ENCODE assay signal across 8 cellular contexts in the genomic region with DNA sequence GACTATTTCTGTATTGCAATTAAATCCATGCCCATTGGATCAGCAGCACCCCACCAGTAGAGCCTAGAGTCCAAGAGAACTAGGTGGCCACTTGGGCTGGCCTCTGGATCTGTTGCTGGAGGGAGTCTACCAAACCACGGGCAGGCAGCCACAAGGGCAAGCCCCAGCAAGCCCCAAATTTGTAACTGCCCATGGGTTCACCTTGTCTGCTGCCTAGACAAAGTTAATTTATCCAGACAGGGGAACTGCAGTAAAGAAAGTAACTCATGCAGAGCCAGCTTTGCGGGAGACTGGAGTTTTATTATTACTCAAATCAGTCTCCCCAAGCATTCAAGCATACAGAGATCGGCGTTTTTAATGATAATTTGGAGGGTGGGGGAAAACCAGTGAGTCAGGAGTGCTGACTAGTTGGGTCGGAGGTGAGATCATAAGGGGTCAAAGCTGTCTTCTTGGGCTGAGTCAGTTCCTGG.
DNase-seq lines count a peak whose midpoint lies in the region; ATAC-seq, FAIRE-seq and TF ChIP-seq lines count a peak whose summit lies in the region.

No MANE protein-coding gene starts in this region.

- peaks cover 39% of the 10 kb centered on the region for H3K79me2 ChIP-seq in GM12878 (ENCODE audit: control insufficient read depth, insufficient read depth, low read length)

- intact Hi-C loops in GM12878 (cut with micrococcal nuclease; ENCODE audit: unreplicated experiment), result loop anchor here (2.0 to 5.0 kb wide), 2 partner anchors 35 to 156 kb away; no protein-coding TSS in a partner anchor

- H3K27me3 ChIP-seq in GM12878 (replicated peaks in 1 of 2; ENCODE audit: control insufficient read depth in 2 of 2, insufficient read depth in 2 of 2, low read length in 1 of 2) (no peaks in the 10 kb centered on the region), right atrium auricular region (no peaks in the 10 kb centered on the region)

- peak overlapping the region; percentile 54 for H3K9ac ChIP-seq in GM12878 (ENCODE audit: control insufficient read depth, insufficient read depth, low read length)

- no peaks in the 10 kb centered on the region for H4K20me1 ChIP-seq in GM12878 (ENCODE audit: control insufficient read depth, insufficient read depth)

- H3K4me3 ChIP-seq in GM12878 (peak overlapping the region; percentile 76), right atrium auricular region (no peak overlapping the region)

- TF ChIP-seq CTCF in GM10248 (IDR thresholded peaks at IDR 0.05; ENCODE audit: control extremely low read depth, extremely low read depth, low read depth, missing control alignments), result no peak
- TF ChIP-seq CTCF in GM12878 (IDR thresholded peaks at IDR 0.05 in 2 of 3, conservative IDR thresholded peaks at IDR 0.05 in 1 of 3; ENCODE audit: control insufficient read depth in 2 of 3, extremely low read depth in 1 of 3, insufficient read depth in 1 of 3, low read depth in 3 of 3, low read length in 3 of 3), result no peak
- no peak for TF ChIP-seq CTCF in right atrium auricular region (IDR thresholded peaks at IDR 0.05)

- under 1% methylated on average over 5 of the region's 5 CpGs for WGBS in GM12878 (ENCODE audit: insufficient coverage, insufficient replicate concordance, low lambda C conversion rate, missing lambda C conversion rate)

- TF ChIP-seq RAD21 in GM12878 (IDR thresholded peaks at IDR 0.05; ENCODE audit: insufficient read depth, low read depth, low read length), result no peak

- H3K27ac ChIP-seq in GM12878 (ENCODE audit: control insufficient read depth, insufficient read depth) (peak overlapping the region; percentile 82), right atrium auricular region (no peak overlapping the region)

- RAD21 ChIA-PET in GM12878 (lab: Charles Lee; ENCODE audit: unreplicated experiment), result interaction anchor here (0.6 to 1.7 kb wide), 5 partner anchors 29 to 154 kb away, joined by 3 to 5 read pairs (median 4); no protein-coding TSS in a partner anchor

- H3K36me3 ChIP-seq in GM12878 (ENCODE audit: control insufficient read depth in 2 of 2, insufficient read depth in 2 of 2, low read length in 1 of 2), result no peaks in the 10 kb centered on the region; a peak in 1 of 4 replicates
- H3K36me3 ChIP-seq in right atrium auricular region, result no peaks in the 10 kb centered on the region

- DNase-seq in GM10248 (ENCODE audit: extremely low spot score) (peak; percentile 52), GM12878 (ENCODE audit: low read depth, low spot score) (peak; percentile 92), MV-4-11 (lab: John Stamatoyannopoulos, UW) (no peak), HTR-8/SVneo (ENCODE audit: insufficient read length, low spot score) (no peak), foreskin melanocyte (no peak), right atrium auricular region (ENCODE audit: low spot score) (no peak)

- H3K4me2 ChIP-seq in GM12878 (ENCODE audit: control insufficient read depth, insufficient read depth), result peak overlapping the region; percentile 51

- CTCF ChIA-PET in GM10248 (lab: Yijun Ruan, JAX) (interaction anchor here (0.8 to 2.0 kb wide), 5 partner anchors 9 to 236 kb away, joined by 3 to 5 read pairs (median 3); no protein-coding TSS in a partner anchor), GM12878 (lab: Yijun Ruan, JAX) (interaction anchor here (1.2 kb wide), 1 partner anchor 24 kb away, joined by 3 read pairs; no protein-coding TSS in a partner anchor)

- peak; percentile 85 to 86; a peak in 3 of 4 replicates for TF ChIP-seq EP300 in GM12878 (IDR thresholded peaks at IDR 0.05; ENCODE audit: borderline replicate concordance in 1 of 2, control insufficient read depth in 1 of 2, low read depth in 2 of 2, low read length in 2 of 2)

- peak overlapping the region; percentile 67 for H2AFZ ChIP-seq in GM12878 (ENCODE audit: control insufficient read depth, low read depth, low read length)

- in situ Hi-C loops in GM12878 (cut with MboI), result no loop called here

- BruUV-seq in GM12878 (replicated peaks; lab: Mats Ljungman, UMichigan), result no TSS peak

- H3K9me3 ChIP-seq in GM12878 (replicated peaks; ENCODE audit: control insufficient read depth, insufficient read depth, low read length), result peaks cover 16% of the 10 kb centered on the region
- peaks cover 0 to 8% of the 10 kb centered on the region in 2 donors for H3K9me3 ChIP-seq in right atrium auricular region

- ATAC-seq in GM19455 (IDR thresholded peaks at IDR 0.05; ENCODE audit: unreplicated experiment) (peak; percentile 79), HG03354 (IDR thresholded peaks at IDR 0.05; ENCODE audit: poor library complexity, severe bottlenecking, unreplicated experiment) (peak; percentile 77), GM12878 (peak; percentile 84)

- TF ChIP-seq POLR2A in GM12878 (IDR thresholded peaks at IDR 0.05; ENCODE audit: low read depth, low read length), result peak; percentile 65

- FAIRE-seq in GM12878 (lab: Jason Lieb, UNC) (peak; percentile 78), HTR-8/SVneo (lab: Jason Lieb, UNC) (no peak)

- peaks cover 16% of the 10 kb centered on the region for H3K4me1 ChIP-seq in GM12878 (ENCODE audit: control insufficient read depth, insufficient read depth, low read length)
- H3K4me1 ChIP-seq in right atrium auricular region, result no peaks in the 10 kb centered on the region

- SMC1A ChIA-PET in GM12878 (lab: Charles Lee; ENCODE audit: uncharacterized antibody, unreplicated experiment), result interaction anchor here (0.7 to 2.4 kb wide), 8 partner anchors 17 to 236 kb away, joined by 3 to 8 read pairs (median 4); a partner anchor contains a TSS

- POLR2A ChIA-PET in GM10248 (lab: Yijun Ruan, JAX), result interaction anchor here (0.8 to 1.2 kb wide), 2 partner anchors 156 to 169 kb away, joined by 4 read pairs; no protein-coding TSS in a partner anchor
- POLR2A ChIA-PET in GM12878 (lab: Charles Lee), result interaction anchor here (0.5 to 2.2 kb wide), 4 partner anchors 31 to 674 kb away, joined by 3 to 8 read pairs (median 4); a partner anchor contains a TSS

TF ChIP-seq in GM12878, 131 proteins besides CTCF, POLR2A, EP300 and RAD21 (continues in another document):
- TF ChIP-seq, protein P1, sequence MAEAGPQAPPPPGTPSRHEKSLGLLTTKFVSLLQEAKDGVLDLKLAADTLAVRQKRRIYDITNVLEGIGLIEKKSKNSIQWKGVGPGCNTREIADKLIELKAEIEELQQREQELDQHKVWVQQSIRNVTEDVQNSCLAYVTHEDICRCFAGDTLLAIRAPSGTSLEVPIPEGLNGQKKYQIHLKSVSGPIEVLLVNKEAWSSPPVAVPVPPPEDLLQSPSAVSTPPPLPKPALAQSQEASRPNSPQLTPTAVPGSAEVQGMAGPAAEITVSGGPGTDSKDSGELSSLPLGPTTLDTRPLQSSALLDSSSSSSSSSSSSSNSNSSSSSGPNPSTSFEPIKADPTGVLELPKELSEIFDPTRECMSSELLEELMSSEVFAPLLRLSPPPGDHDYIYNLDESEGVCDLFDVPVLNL (IDR thresholded peaks at IDR 0.05; ENCODE audit: low read depth, low read length), result no peak
- TF ChIP-seq, protein P2, sequence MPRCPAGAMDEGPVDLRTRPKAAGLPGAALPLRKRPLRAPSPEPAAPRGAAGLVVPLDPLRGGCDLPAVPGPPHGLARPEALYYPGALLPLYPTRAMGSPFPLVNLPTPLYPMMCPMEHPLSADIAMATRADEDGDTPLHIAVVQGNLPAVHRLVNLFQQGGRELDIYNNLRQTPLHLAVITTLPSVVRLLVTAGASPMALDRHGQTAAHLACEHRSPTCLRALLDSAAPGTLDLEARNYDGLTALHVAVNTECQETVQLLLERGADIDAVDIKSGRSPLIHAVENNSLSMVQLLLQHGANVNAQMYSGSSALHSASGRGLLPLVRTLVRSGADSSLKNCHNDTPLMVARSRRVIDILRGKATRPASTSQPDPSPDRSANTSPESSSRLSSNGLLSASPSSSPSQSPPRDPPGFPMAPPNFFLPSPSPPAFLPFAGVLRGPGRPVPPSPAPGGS (IDR thresholded peaks at IDR 0.05; ENCODE audit: borderline replicate concordance, insufficient read depth, low read depth, low read length, poor library complexity, severe bottlenecking), result peak; percentile 71
- peak; percentile 52; the same call in 1 of the 2 replicates for TF ChIP-seq PML (IDR thresholded peaks at IDR 0.05; ENCODE audit: low read length)
- TF ChIP-seq, protein P3, sequence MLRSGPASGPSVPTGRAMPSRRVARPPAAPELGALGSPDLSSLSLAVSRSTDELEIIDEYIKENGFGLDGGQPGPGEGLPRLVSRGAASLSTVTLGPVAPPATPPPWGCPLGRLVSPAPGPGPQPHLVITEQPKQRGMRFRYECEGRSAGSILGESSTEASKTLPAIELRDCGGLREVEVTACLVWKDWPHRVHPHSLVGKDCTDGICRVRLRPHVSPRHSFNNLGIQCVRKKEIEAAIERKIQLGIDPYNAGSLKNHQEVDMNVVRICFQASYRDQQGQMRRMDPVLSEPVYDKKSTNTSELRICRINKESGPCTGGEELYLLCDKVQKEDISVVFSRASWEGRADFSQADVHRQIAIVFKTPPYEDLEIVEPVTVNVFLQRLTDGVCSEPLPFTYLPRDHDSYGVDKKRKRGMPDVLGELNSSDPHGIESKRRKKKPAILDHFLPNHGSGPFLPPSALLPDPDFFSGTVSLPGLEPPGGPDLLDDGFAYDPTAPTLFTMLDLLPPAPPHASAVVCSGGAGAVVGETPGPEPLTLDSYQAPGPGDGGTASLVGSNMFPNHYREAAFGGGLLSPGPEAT (IDR thresholded peaks at IDR 0.05; ENCODE audit: low read depth), result peak; percentile 99
- TF ChIP-seq JUNB (IDR thresholded peaks at IDR 0.05), result peak; percentile 99
- TF ChIP-seq SREBF2 (IDR thresholded peaks at IDR 0.05; ENCODE audit: low read length), result no peak
- TF ChIP-seq, protein P4, sequence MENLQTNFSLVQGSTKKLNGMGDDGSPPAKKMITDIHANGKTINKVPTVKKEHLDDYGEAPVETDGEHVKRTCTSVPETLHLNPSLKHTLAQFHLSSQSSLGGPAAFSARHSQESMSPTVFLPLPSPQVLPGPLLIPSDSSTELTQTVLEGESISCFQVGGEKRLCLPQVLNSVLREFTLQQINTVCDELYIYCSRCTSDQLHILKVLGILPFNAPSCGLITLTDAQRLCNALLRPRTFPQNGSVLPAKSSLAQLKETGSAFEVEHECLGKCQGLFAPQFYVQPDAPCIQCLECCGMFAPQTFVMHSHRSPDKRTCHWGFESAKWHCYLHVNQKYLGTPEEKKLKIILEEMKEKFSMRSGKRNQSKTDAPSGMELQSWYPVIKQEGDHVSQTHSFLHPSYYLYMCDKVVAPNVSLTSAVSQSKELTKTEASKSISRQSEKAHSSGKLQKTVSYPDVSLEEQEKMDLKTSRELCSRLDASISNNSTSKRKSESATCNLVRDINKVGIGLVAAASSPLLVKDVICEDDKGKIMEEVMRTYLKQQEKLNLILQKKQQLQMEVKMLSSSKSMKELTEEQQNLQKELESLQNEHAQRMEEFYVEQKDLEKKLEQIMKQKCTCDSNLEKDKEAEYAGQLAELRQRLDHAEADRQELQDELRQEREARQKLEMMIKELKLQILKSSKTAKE (IDR thresholded peaks at IDR 0.05; ENCODE audit: low read depth, poor library complexity, severe bottlenecking), result peak; percentile 100
- peak; percentile 65; the same call in 1 of the 2 replicates for TF ChIP-seq CREB1 (IDR thresholded peaks at IDR 0.05; ENCODE audit: low read depth)
- TF ChIP-seq RAD51 (IDR thresholded peaks at IDR 0.05), result peak; percentile 38; the same call in 1 of the 2 replicates
- no peak for TF ChIP-seq TARDBP (IDR thresholded peaks at IDR 0.05; ENCODE audit: borderline replicate concordance)
- peak; percentile 99 for TF ChIP-seq DPF2 (IDR thresholded peaks at IDR 0.05)

Comparison
In these comparisons a context has a peak if more than half of its experiments do, and no peak if none do; other contexts are left out.
1. DNase-seq: peak in GM10248 (single experiment) and GM12878 (single experiment); none in MV-4-11 (single experiment), HTR-8/SVneo (single experiment), foreskin melanocyte (single experiment) and right atrium auricular region (single experiment).
2. Peak in every context shown above with its lines, with median percentiles within 50 percentile points of each other: ATAC-seq.